13 cellular contexts compared by ENCODE assay signal in the genomic region with DNA sequence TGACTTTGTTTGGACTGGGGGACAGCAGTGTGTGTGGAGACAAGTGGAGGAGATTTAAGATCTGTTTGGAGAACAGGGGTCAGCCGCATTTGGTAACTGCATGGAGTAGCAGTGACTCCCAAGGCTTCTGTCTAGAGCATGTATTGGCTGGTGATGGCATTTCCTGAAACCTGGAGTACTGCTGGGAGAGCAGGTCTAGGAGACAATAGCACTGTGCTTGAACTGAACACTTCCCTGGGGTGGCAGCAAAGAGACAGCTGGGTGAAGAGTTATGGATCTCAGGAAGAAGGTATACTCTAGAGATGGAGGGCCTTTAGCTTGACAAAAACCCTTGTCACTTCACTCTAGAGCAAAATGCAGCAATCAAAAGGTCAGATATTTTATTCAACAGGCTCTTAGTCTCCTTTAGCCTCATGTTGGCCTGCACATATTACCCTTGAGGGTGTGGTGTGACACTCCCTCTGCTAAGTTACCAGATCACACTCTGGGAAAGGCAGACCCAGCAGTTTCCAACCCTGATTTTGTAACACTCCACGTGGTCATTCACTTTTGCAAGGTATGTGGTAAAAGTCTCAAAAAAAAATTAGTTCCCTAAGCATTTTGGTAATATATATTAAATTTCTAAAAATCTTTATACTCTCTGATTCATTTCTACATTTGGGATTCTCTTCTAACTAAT.
DNase-seq lines count a peak whose midpoint lies in the region; ATAC-seq, FAIRE-seq and TF ChIP-seq lines count a peak whose summit lies in the region.
"Had no signal": no experiment of that assay in that cellular context is flagged by ENCODE, and none has a peak within 500 bp of the region (broad histone marks: within the 10 kb centered on the region; RNA-seq: fewer than 3 reads in every experiment).

No MANE protein-coding gene starts in this region.

- no peak overlapping the region for H3K9ac ChIP-seq in GM23248

- no peak for TF ChIP-seq POLR2A in A549 (IDR thresholded peaks at IDR 0.05; ENCODE audit: low read length)

- CTCF ChIA-PET in A549 (lab: Yijun Ruan, JAX) = no interaction called here

- H3K4me3 Mint-ChIP-seq in naive thymus-derived CD8-positive, alpha-beta T cell = no peak overlapping the region
- H3K4me3 Mint-ChIP-seq: T-cell had no signal

- H3K9me3 ChIP-seq in A549 (no peaks in the 10 kb centered on the region), GM23248 (ENCODE audit: low read depth) (no peaks in the 10 kb centered on the region)
- H3K9me3 ChIP-seq: colonic mucosa, upper lobe of left lung had no signal

- H3K36me3 Mint-ChIP-seq in naive thymus-derived CD8-positive, alpha-beta T cell = peaks cover 0 to 17% (median 6%) of the 10 kb centered on the region in 3 donors

- no peaks in the 10 kb centered on the region for H3K27me3 ChIP-seq in GM23248 (replicated peaks; ENCODE audit: insufficient read depth)
- H3K27me3 ChIP-seq: colonic mucosa, upper lobe of left lung had no signal

- no peaks in the 10 kb centered on the region for H3K27me3 Mint-ChIP-seq in naive thymus-derived CD8-positive, alpha-beta T cell
- H3K27me3 Mint-ChIP-seq: T-cell had no signal

- 54% methylated on average over 2 of the region's 2 CpGs for WGBS in A549 (ENCODE audit: missing lambda C conversion rate)
- 52 to 53% methylated on average over 2 of the region's 2 CpGs for WGBS in GM23248 (ENCODE audit: low coverage in 1 of 2, low lambda C conversion rate in 2 of 2, missing lambda C conversion rate in 2 of 2), 2 experiments

- peaks cover 58% of the 10 kb centered on the region for H3K79me2 ChIP-seq in GM23248 (ENCODE audit: insufficient read depth)

- TF ChIP-seq RAD21 in A549 (conservative IDR thresholded peaks at IDR 0.05 in 1 of 2, IDR thresholded peaks at IDR 0.05 in 1 of 2) = no peak

- peaks cover 37% of the 10 kb centered on the region for H3K4me1 ChIP-seq in A549
- H3K4me1 ChIP-seq in GM23248 (ENCODE audit: insufficient read depth) = peaks cover 58% of the 10 kb centered on the region
- H3K4me1 ChIP-seq: colonic mucosa had no signal

- peak overlapping the region in 3 of 10 donors; percentile 4 to 50 (median 11) for H3K27ac Mint-ChIP-seq in naive thymus-derived CD8-positive, alpha-beta T cell
- H3K27ac Mint-ChIP-seq: T-cell had no signal

- DNase-seq in A549 (ENCODE audit: low read depth in 1 of 2, low spot score in 1 of 2) (no peak), GM23248 (peak; percentile 47), SKM-1 treated with dmso at 0.1 percent for 144 hours (lab: John Stamatoyannopoulos, UW; ENCODE audit: unreplicated experiment) (peak; percentile 7), islet precursor cell (peak; percentile 68), OCI-M2 (lab: John Stamatoyannopoulos, UW; ENCODE audit: unreplicated experiment) (no peak), cerebellum (ENCODE audit: low spot score) (no peak)
- DNase-seq in naive thymus-derived CD8-positive, alpha-beta T cell = no peak
- DNase-seq: colonic mucosa, NCI-H1048, T-cell, upper lobe of left lung had no signal

- H3K4me3 ChIP-seq in A549 (no peak overlapping the region), GM23248 (no peak overlapping the region)
- H3K4me3 ChIP-seq: colonic mucosa, upper lobe of left lung had no signal

- TF ChIP-seq CTCF in A549 (IDR thresholded peaks at IDR 0.05) = no peak

- peak; percentile 56 to 66; a peak in 2 of 6 replicates for ATAC-seq in A549
- ATAC-seq in naive thymus-derived CD8-positive, alpha-beta T cell = no peak
- ATAC-seq in GM21786 (IDR thresholded peaks at IDR 0.05; ENCODE audit: unreplicated experiment) = no peak
- ATAC-seq: T-cell had no signal

- H3K27ac ChIP-seq in A549 (0 out of 6 replicates have a peak overlapping the region, but pooled peaks of 1 of the 2 experiments have one; percentile 1), GM23248 (peak overlapping the region; percentile 46; the same call in 1 of the 2 replicates)
- H3K27ac ChIP-seq: colonic mucosa, upper lobe of left lung had no signal

- H3K36me3 ChIP-seq in GM23248 (ENCODE audit: low read depth) = 0 out of 2 replicates have a peak, but pooled peaks cover 4% of the 10 kb centered on the region
- H3K36me3 ChIP-seq: colonic mucosa had no signal

- H3F3A ChIP-seq in GM23248 (ENCODE audit: insufficient read depth) = peaks cover 48% of the 10 kb centered on the region

- no peaks in the 10 kb centered on the region for H3K9me2 ChIP-seq in GM23248 (ENCODE audit: insufficient read depth)

- no peak for FAIRE-seq in A549 (lab: Jason Lieb, UNC)
- FAIRE-seq: GM18507 had no signal

- no peaks in the 10 kb centered on the region for H4K20me1 ChIP-seq in GM23248 (ENCODE audit: insufficient read depth)

- no peaks in the 10 kb centered on the region for H3K9me3 Mint-ChIP-seq in naive thymus-derived CD8-positive, alpha-beta T cell
- H3K9me3 Mint-ChIP-seq: T-cell had no signal

- H3K4me2 ChIP-seq in A549 (no peak overlapping the region), GM23248 (ENCODE audit: unreplicated experiment) (peak overlapping the region; percentile 59)

- H3K4me1 Mint-ChIP-seq in naive thymus-derived CD8-positive, alpha-beta T cell = peaks cover 5 to 15% (median 12%) of the 10 kb centered on the region in 4 donors

- POLR2A ChIA-PET in A549 (lab: Yijun Ruan, JAX) = no interaction called here
- POLR2A ChIA-PET in naive thymus-derived CD8-positive, alpha-beta T cell (lab: Charles Lee) = no interaction called here

- in situ Hi-C loops in GM23248 (cut with MboI) = loop anchor here (10.0 kb wide), 1 partner anchor 289 kb away; no protein-coding TSS in a partner anchor

- TF ChIP-seq EP300 in A549 (IDR thresholded peaks at IDR 0.05) = no peak

- H2AFZ ChIP-seq in GM23248 = no peak overlapping the region

TF ChIP-seq in A549, 52 proteins besides CTCF, POLR2A, EP300 and RAD21:
- no peak for TF ChIP-seq CBX8 (IDR thresholded peaks at IDR 0.05)
- TF ChIP-seq, protein P1, sequence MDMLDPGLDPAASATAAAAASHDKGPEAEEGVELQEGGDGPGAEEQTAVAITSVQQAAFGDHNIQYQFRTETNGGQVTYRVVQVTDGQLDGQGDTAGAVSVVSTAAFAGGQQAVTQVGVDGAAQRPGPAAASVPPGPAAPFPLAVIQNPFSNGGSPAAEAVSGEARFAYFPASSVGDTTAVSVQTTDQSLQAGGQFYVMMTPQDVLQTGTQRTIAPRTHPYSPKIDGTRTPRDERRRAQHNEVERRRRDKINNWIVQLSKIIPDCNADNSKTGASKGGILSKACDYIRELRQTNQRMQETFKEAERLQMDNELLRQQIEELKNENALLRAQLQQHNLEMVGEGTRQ (IDR thresholded peaks at IDR 0.05) = no peak
- no peak for TF ChIP-seq JUNB (IDR thresholded peaks at IDR 0.05)
- TF ChIP-seq ESRRA (IDR thresholded peaks at IDR 0.05; ENCODE audit: borderline replicate concordance, low read length) = no peak
- no peak for TF ChIP-seq PHF8 (IDR thresholded peaks at IDR 0.05; ENCODE audit: borderline replicate concordance, low read depth)
- no peak for TF ChIP-seq CHD4 (IDR thresholded peaks at IDR 0.05; ENCODE audit: borderline replicate concordance)
- no peak for TF ChIP-seq SREBF2 (IDR thresholded peaks at IDR 0.05)
- TF ChIP-seq ZFP36 (IDR thresholded peaks at IDR 0.05; ENCODE audit: borderline replicate concordance, partially characterized antibody) = no peak
- no peak for TF ChIP-seq FOXS1 (CRISPR knock-in tag; IDR thresholded peaks at IDR 0.05)
- TF ChIP-seq NFE2L2 (conservative IDR thresholded peaks at IDR 0.05; ENCODE audit: low read length) = no peak
- TF ChIP-seq E2F6 (IDR thresholded peaks at IDR 0.05; ENCODE audit: borderline replicate concordance, low read depth) = no peak
- no peak for TF ChIP-seq HEYL (CRISPR knock-in tag; IDR thresholded peaks at IDR 0.05)
- TF ChIP-seq PBX3 (IDR thresholded peaks at IDR 0.05) = no peak
- TF ChIP-seq GATA3 (IDR thresholded peaks at IDR 0.05; ENCODE audit: borderline replicate concordance) = no peak
- TF ChIP-seq ELK1 (IDR thresholded peaks at IDR 0.05; ENCODE audit: low read depth, low read length) = no peak
- TF ChIP-seq MAFK (IDR thresholded peaks at IDR 0.05; ENCODE audit: partially characterized antibody) = no peak
- TF ChIP-seq MAZ (IDR thresholded peaks at IDR 0.05; ENCODE audit: borderline replicate concordance, low read depth, low read length) = no peak
TF ChIP-seq in A549: peak in this region for 0.

Comparison
In these comparisons a context has a peak if more than half of its experiments do, and no peak if none do; other contexts are left out.
1. ATAC-seq: peak in A549 (2 of 2); none in naive thymus-derived CD8-positive, alpha-beta T cell (0 of 2) and GM21786 (single experiment).
2. DNase-seq: peak in GM23248 (single experiment), SKM-1 treated with dmso at 0.1 percent for 144 hours (single experiment) and islet precursor cell (single experiment); none in A549 (0 of 2), naive thymus-derived CD8-positive, alpha-beta T cell (0 of 10), OCI-M2 (single experiment) and cerebellum (single experiment).